ENCODE assay signal across 1 cellular context in genomic region chr7:69818647-69819161, GRCh38.
TF ChIP-seq lines count a peak whose summit lies in the region.

No MANE protein-coding gene starts in this region.

TF ChIP-seq in HEK293, 187 proteins besides CTCF, POLR2A, EP300 and RAD21 (continued from another document):
- TF ChIP-seq AEBP2 (tag by site-specific recombination; IDR thresholded peaks at IDR 0.05; ENCODE audit: borderline replicate concordance) (no peak), ZNF843 (tag by site-specific recombination; IDR thresholded peaks at IDR 0.05) (peak; percentile 74), ZNF664 (tag by site-specific recombination; IDR thresholded peaks at IDR 0.05) (no peak), ZNF157 (tag by site-specific recombination; IDR thresholded peaks at IDR 0.05) (no peak), PRDM1 (tag by site-specific recombination; IDR thresholded peaks at IDR 0.05) (no peak), ZNF707 (tag by site-specific recombination; IDR thresholded peaks at IDR 0.05) (no peak), GLIS1 (tag by site-specific recombination; IDR thresholded peaks at IDR 0.05) (peak; percentile 17; the same call in 1 of the 2 replicates), ZNF324 (tag by site-specific recombination; IDR thresholded peaks at IDR 0.05) (no peak), ZNF362 (tag by site-specific recombination; IDR thresholded peaks at IDR 0.05) (no peak), FEZF1 (tag by site-specific recombination; IDR thresholded peaks at IDR 0.05) (peak; percentile 68), BCL6B (tag by site-specific recombination; IDR thresholded peaks at IDR 0.05) (no peak), ZNF214 (tag by site-specific recombination; IDR thresholded peaks at IDR 0.05; ENCODE audit: borderline replicate concordance) (no peak), ZNF639 (tag by site-specific recombination; IDR thresholded peaks at IDR 0.05) (no peak), ZNF596 (tag by site-specific recombination; IDR thresholded peaks at IDR 0.05) (0 out of 2 replicates have a peak, but pooled peaks have one; percentile 9), ZIC2 (tag by site-specific recombination; IDR thresholded peaks at IDR 0.05) (0 out of 2 replicates have a peak, but pooled peaks have one; percentile 12), SP7 (tag by site-specific recombination; IDR thresholded peaks at IDR 0.05) (no peak), ZNF16 (tag by site-specific recombination; IDR thresholded peaks at IDR 0.05; ENCODE audit: low read depth) (no peak), ZNF23 (tag by site-specific recombination; IDR thresholded peaks at IDR 0.05; ENCODE audit: borderline replicate concordance) (no peak), ZBTB1 (tag by site-specific recombination; IDR thresholded peaks at IDR 0.05) (no peak), ZNF146 (tag by site-specific recombination; IDR thresholded peaks at IDR 0.05) (no peak), ZNF514 (tag by site-specific recombination; IDR thresholded peaks at IDR 0.05) (no peak), ZFP37 (tag by site-specific recombination; IDR thresholded peaks at IDR 0.05) (no peak), YY1 (tag by site-specific recombination; IDR thresholded peaks at IDR 0.05) (no peak), OSR2 (tag by site-specific recombination; IDR thresholded peaks at IDR 0.05) (0 out of 2 replicates have a peak, but pooled peaks have one; percentile 10), ZBTB20 (tag by site-specific recombination; IDR thresholded peaks at IDR 0.05) (no peak)
- TF ChIP-seq, protein P1, sequence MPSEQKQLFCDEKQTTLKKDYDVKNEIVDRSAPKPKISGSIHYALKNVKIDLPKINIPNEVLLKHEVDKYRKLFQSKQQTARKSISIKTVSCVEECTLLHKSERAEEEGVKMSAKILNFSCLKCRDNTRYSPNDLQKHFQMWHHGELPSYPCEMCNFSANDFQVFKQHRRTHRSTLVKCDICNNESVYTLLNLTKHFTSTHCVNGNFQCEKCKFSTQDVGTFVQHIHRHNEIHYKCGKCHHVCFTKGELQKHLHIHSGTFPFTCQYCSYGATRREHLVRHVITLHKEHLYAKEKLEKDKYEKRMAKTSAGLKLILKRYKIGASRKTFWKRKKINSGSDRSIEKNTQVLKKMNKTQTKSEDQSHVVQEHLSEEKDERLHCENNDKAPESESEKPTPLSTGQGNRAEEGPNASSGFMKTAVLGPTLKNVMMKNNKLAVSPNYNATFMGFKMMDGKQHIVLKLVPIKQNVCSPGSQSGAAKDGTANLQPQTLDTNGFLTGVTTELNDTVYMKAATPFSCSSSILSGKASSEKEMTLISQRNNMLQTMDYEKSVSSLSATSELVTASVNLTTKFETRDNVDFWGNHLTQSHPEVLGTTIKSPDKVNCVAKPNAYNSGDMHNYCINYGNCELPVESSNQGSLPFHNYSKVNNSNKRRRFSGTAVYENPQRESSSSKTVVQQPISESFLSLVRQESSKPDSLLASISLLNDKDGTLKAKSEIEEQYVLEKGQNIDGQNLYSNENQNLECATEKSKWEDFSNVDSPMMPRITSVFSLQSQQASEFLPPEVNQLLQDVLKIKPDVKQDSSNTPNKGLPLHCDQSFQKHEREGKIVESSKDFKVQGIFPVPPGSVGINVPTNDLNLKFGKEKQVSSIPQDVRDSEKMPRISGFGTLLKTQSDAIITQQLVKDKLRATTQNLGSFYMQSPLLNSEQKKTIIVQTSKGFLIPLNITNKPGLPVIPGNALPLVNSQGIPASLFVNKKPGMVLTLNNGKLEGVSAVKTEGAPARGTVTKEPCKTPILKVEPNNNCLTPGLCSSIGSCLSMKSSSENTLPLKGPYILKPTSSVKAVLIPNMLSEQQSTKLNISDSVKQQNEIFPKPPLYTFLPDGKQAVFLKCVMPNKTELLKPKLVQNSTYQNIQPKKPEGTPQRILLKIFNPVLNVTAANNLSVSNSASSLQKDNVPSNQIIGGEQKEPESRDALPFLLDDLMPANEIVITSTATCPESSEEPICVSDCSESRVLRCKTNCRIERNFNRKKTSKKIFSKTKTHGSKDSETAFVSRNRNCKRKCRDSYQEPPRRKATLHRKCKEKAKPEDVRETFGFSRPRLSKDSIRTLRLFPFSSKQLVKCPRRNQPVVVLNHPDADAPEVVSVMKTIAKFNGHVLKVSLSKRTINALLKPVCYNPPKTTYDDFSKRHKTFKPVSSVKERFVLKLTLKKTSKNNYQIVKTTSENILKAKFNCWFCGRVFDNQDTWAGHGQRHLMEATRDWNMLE (tag by site-specific recombination; conservative IDR thresholded peaks at IDR 0.05; ENCODE audit: low read depth) = no peak
- TF ChIP-seq, protein P2, sequence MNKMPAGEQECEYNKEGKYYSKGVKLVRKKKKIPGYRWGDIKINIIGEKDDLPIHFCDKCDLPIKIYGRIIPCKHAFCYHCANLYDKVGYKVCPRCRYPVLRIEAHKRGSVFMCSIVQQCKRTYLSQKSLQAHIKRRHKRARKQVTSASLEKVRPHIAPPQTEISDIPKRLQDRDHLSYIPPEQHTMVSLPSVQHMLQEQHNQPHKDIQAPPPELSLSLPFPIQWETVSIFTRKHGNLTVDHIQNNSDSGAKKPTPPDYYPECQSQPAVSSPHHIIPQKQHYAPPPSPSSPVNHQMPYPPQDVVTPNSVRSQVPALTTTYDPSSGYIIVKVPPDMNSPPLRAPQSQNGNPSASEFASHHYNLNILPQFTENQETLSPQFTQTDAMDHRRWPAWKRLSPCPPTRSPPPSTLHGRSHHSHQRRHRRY (tag by site-specific recombination; IDR thresholded peaks at IDR 0.05) = no peak
- TF ChIP-seq, protein P3, sequence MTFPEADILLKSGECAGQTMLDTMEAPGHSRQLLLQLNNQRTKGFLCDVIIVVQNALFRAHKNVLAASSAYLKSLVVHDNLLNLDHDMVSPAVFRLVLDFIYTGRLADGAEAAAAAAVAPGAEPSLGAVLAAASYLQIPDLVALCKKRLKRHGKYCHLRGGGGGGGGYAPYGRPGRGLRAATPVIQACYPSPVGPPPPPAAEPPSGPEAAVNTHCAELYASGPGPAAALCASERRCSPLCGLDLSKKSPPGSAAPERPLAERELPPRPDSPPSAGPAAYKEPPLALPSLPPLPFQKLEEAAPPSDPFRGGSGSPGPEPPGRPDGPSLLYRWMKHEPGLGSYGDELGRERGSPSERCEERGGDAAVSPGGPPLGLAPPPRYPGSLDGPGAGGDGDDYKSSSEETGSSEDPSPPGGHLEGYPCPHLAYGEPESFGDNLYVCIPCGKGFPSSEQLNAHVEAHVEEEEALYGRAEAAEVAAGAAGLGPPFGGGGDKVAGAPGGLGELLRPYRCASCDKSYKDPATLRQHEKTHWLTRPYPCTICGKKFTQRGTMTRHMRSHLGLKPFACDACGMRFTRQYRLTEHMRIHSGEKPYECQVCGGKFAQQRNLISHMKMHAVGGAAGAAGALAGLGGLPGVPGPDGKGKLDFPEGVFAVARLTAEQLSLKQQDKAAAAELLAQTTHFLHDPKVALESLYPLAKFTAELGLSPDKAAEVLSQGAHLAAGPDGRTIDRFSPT (tag by site-specific recombination; IDR thresholded peaks at IDR 0.05) = no peak
